ENCODE assay signal across 17 cellular contexts in genomic region chr7:18902892-18903291, GRCh38.
DNase-seq lines count a peak whose midpoint lies in the region; ATAC-seq and TF ChIP-seq lines count a peak whose summit lies in the region.
"Had no signal": no experiment of that assay in that cellular context is flagged by ENCODE, and none has a peak within 500 bp of the region (broad histone marks: within the 10 kb centered on the region; RNA-seq: fewer than 3 reads in every experiment).

No MANE protein-coding gene starts in this region.

- no peaks in the 10 kb centered on the region for H3K27me3 Mint-ChIP-seq in mesothelial cell of epicardium (ENCODE audit: low read depth)
- H3K27me3 Mint-ChIP-seq: CD4-positive, CD25-positive, alpha-beta regulatory T cell; CD8-positive, alpha-beta memory T cell had no signal

- no peak for TF ChIP-seq CTCF in RWPE2 (IDR thresholded peaks at IDR 0.05; ENCODE audit: poor library complexity, severe bottlenecking)
- no peak for TF ChIP-seq CTCF in fibroblast of the aortic adventitia (IDR thresholded peaks at IDR 0.05; ENCODE audit: insufficient read depth, low read length)
- TF ChIP-seq CTCF in mesothelial cell of epicardium (IDR thresholded peaks at IDR 0.05; ENCODE audit: unreplicated experiment): no peak

- no peak overlapping the region for H3K27ac ChIP-seq in RWPE2 (ENCODE audit: poor library complexity, severe bottlenecking)

- H3K4me1 ChIP-seq in RWPE2 (ENCODE audit: insufficient read depth, poor library complexity, severe bottlenecking): peaks cover 9% of the 10 kb centered on the region

- H3K4me1 Mint-ChIP-seq in mesothelial cell of epicardium: peaks cover 43% of the 10 kb centered on the region
- H3K4me1 Mint-ChIP-seq: CD4-positive, CD25-positive, alpha-beta regulatory T cell; CD8-positive, alpha-beta memory T cell; GM23338 had no signal

- H3K27ac Mint-ChIP-seq in mesothelial cell of epicardium: peak overlapping the region; percentile 21
- H3K27ac Mint-ChIP-seq: CD4-positive, CD25-positive, alpha-beta regulatory T cell; CD8-positive, alpha-beta memory T cell had no signal

- peaks cover 4% of the 10 kb centered on the region for H3K9me3 Mint-ChIP-seq in mesothelial cell of epicardium
- H3K9me3 Mint-ChIP-seq: GM23338 had no signal

- ATAC-seq in RWPE2 (ENCODE audit: low read depth) (peak; percentile 64; the same call in 2 of the 3 replicates), HG03469 (IDR thresholded peaks at IDR 0.05; ENCODE audit: unreplicated experiment) (no peak)
- ATAC-seq: GM23338 had no signal

- H3K4me3 Mint-ChIP-seq in mesothelial cell of epicardium: no peak overlapping the region
- H3K4me3 Mint-ChIP-seq: CD4-positive, CD25-positive, alpha-beta regulatory T cell; CD8-positive, alpha-beta memory T cell; GM23338 had no signal

- H3K9me3 ChIP-seq in RWPE2 (ENCODE audit: severe bottlenecking): no peaks in the 10 kb centered on the region
- H3K9me3 ChIP-seq: BE2C had no signal

- H3K27me3 ChIP-seq in RWPE2 (ENCODE audit: insufficient read depth, poor library complexity, severe bottlenecking): no peaks in the 10 kb centered on the region
- H3K27me3 ChIP-seq: BE2C had no signal

- H3K36me3 ChIP-seq in RWPE2 (ENCODE audit: low read depth): no peaks in the 10 kb centered on the region
- H3K36me3 ChIP-seq: BE2C had no signal

- peaks cover 3% of the 10 kb centered on the region for H3K36me3 Mint-ChIP-seq in mesothelial cell of epicardium
- H3K36me3 Mint-ChIP-seq: CD4-positive, CD25-positive, alpha-beta regulatory T cell; CD8-positive, alpha-beta memory T cell had no signal

- DNase-seq in NCI-H1048 (lab: John Stamatoyannopoulos, UW): peak; percentile 24
- DNase-seq in RWPE2 (ENCODE audit: low spot score): no peak
- peak; percentile 25 for DNase-seq in fibroblast of the aortic adventitia (ENCODE audit: low read depth)
- DNase-seq in mesothelial cell of epicardium (ENCODE audit: low spot score in 2 of 2, unreplicated experiment in 2 of 2): no peak
- no peak for DNase-seq in NCI-H1105 treated with DMSO at 0.1 percent for 48 hours (lab: John Stamatoyannopoulos, UW)
- DNase-seq in activated CD4-positive, alpha-beta T cell treated with anti-CD3 and anti-CD28 coated beads for 4 hours: no peak
- DNase-seq: ACHN; BE2C; C1 segment of cervical spinal cord; CD4-positive, CD25-positive, alpha-beta regulatory T cell; CD8-positive, alpha-beta memory T cell; COR-L47; DMS 273 treated with DMSO at 0.1 percent for 48 hours; HCEC 1CT; IMR-90 had no signal

- H3K4me3 ChIP-seq in RWPE2 (ENCODE audit: severe bottlenecking): no peak overlapping the region
- no peak overlapping the region for H3K4me3 ChIP-seq in fibroblast of the aortic adventitia (ENCODE audit: low read depth, low read length)
- H3K4me3 ChIP-seq: GM23338 had no signal

Comparison
In these comparisons a context has a peak if more than half of its experiments do, and no peak if none do; other contexts are left out.
1. DNase-seq: peak in NCI-H1048 (single experiment) and fibroblast of the aortic adventitia (single experiment); none in RWPE2 (single experiment), mesothelial cell of epicardium (0 of 2), NCI-H1105 treated with DMSO at 0.1 percent for 48 hours (single experiment) and activated CD4-positive, alpha-beta T cell treated with anti-CD3 and anti-CD28 coated beads for 4 hours (0 of 2).